Comparison of ENCODE assay signal across 22 cellular contexts in the genomic region with DNA sequence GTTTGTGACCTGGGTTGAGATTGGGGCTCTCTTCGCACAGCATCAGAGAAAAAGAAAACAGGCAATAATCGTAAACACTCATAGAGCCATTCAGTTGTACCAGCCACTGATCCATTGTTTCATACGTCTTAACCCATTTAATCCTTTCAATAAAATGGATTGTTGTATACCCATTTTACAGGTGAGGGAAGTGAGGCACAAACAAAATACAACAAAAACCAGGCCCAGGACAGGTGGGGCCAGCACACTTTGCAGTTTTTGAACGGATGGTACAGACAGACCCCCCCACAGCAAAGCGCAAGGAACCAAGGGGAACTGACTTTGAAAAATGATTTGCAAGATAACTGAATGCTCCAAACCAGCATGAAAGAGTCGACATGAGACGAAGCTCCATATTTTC. TPM values are rescaled to one million over a fixed set of nuclear protein-coding genes. Genes with fewer than 3 reads are reported as not detected.
"Had no signal": no experiment of that assay in that cellular context is flagged by ENCODE, and none has a peak within 500 bp of the region (broad histone marks: within the 10 kb centered on the region; RNA-seq: fewer than 3 reads in every experiment).

No MANE protein-coding gene starts in this region.

- H3K36me3 ChIP-seq: colonic mucosa, prostate gland, stomach, tibial nerve, upper lobe of right lung, uterus had no signal

- DNase-seq: colonic mucosa; effector memory CD4-positive, alpha-beta T cell; erythroblast; head of caudate nucleus; mucosa of descending colon; naive thymus-derived CD8-positive, alpha-beta T cell; stimulated activated CD4-positive, alpha-beta T cell treated with anti-CD3 and anti-CD28 coated beads, Interleukin-2, amount 100 ng/mL, for 24 hours; stimulated activated CD4-positive, alpha-beta T cell treated with anti-CD3 and anti-CD28 coated beads, Interleukin-4, amount 100 ng/mL, for 24 hours; stimulated activated naive CD4-positive, alpha-beta T cell treated with Interleukin-2 at 50 U/mL for 16 hours; stomach; substantia nigra; testis; uterus had no signal

- H3K4me1 ChIP-seq: prostate gland had no signal

- ATAC-seq: left lobe of liver; mucosa of descending colon; naive thymus-derived CD8-positive, alpha-beta T cell; sciatic nerve; stimulated activated effector memory CD8-positive, alpha-beta T cell treated with anti-CD3 and anti-CD28 coated beads, Interleukin-12 subunit alpha, Interleukin-12 subunit beta, amount 100 ng/mL, for 72 hours; upper lobe of right lung had no signal

- H3K4me3 ChIP-seq: colonic mucosa, lung, mucosa of descending colon, prostate gland, stomach, testis, tibial nerve, upper lobe of right lung, uterus had no signal

- H3K27ac ChIP-seq: colonic mucosa, prostate gland, testis, tibial nerve, upper lobe of right lung, uterus had no signal

- H3K27me3 ChIP-seq: colonic mucosa, testis, upper lobe of right lung, uterus had no signal

- H3K9me3 ChIP-seq: colonic mucosa, mucosa of descending colon, prostate gland, stomach, testis, tibial nerve, uterus had no signal

RNA-seq across cellular contexts. Expression of a gene that starts 4.3 kb away (rescaled TPM):
- total RNA-seq: chondrocyte; glomerular endothelial cell; left lobe of liver; naive thymus-derived CD8-positive, alpha-beta T cell had no signal
- polyA plus RNA-seq: naive thymus-derived CD8-positive, alpha-beta T cell had no signal
